In the genomic region with DNA sequence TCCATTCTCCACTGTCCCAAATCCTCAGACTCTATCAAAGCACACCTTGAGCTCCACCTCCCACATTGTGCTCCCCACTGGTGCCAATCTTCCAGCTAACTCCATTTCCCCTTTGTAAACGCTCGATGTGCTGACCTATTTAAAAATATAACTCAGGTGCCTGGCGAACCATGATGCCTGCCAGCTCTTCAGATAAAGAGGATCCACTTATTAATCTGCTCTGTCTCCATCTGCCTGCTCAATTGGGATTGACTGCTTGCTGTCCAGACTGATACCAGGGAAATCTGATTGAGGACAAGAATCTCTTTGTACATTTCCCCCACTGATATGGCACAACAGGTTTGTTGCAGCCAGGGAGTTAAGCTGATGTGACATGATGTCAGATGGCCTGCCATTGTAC, we compare ENCODE assay signal across 20 cellular contexts.
DNase-seq lines count a peak whose midpoint lies in the region; FAIRE-seq and TF ChIP-seq lines count a peak whose summit lies in the region.
"Had no signal": no experiment of that assay in that cellular context is flagged by ENCODE, and none has a peak within 500 bp of the region (broad histone marks: within the 10 kb centered on the region; RNA-seq: fewer than 3 reads in every experiment).

No MANE protein-coding gene starts in this region.

- H3K79me2 ChIP-seq in hepatocyte: no peaks in the 10 kb centered on the region

- TF ChIP-seq POLR2A in breast epithelium (IDR thresholded peaks at IDR 0.05): no peak

- no peaks in the 10 kb centered on the region for H3K9me2 ChIP-seq in hepatocyte (replicated peaks; ENCODE audit: insufficient read depth)

- no peak for DNase-seq in D721Med (ENCODE audit: insufficient read length, low spot score)
- peak; percentile 8 to 25 for DNase-seq in NCI-H446 (lab: John Stamatoyannopoulos, UW)
- peak; percentile 30 for DNase-seq in SK-N-DZ (ENCODE audit: low spot score)
- no peak for DNase-seq in nephron progenitor cell
- DNase-seq in hepatocyte (ENCODE audit: low spot score): no peak
- no peak for DNase-seq in breast epithelium (ENCODE audit: low spot score in 2 of 2)
- no peak for DNase-seq in amygdala (lab: John Stamatoyannopoulos, UW)
- DNase-seq: Calu3; CD8-positive, alpha-beta T cell; DMS79; NCI-H1092 treated with DMSO at 0.1 percent for 48 hours; NCI-H1694; NCI-H2081 treated with DMSO at 0.1 percent for 48 hours; NCI-H2227 treated with DMSO at 0.1 percent for 48 hours; PC-9; SIG-M5 had no signal

- no peak overlapping the region for H3K4me2 ChIP-seq in hepatocyte
- H3K4me2 ChIP-seq: BLaER1, PC-9 had no signal

- no peaks in the 10 kb centered on the region for H3K27me3 Mint-ChIP-seq in nephron progenitor cell (ENCODE audit: low read depth, poor library complexity)

- no peak overlapping the region for H3K4me3 Mint-ChIP-seq in nephron progenitor cell
- H3K4me3 Mint-ChIP-seq: CD8-positive, alpha-beta T cell; T-helper 1 cell treated with Interleukin-12 subunit alpha and Interleukin-12 subunit beta and Interleukin-4 antibody, amounts not matched to agents 30 μg/mL and 1 μg/mL, for 36 hours had no signal

- H3K4me1 ChIP-seq in hepatocyte (ENCODE audit: insufficient read depth): no peaks in the 10 kb centered on the region
- H3K4me1 ChIP-seq in breast epithelium: no peaks in the 10 kb centered on the region
- H3K4me1 ChIP-seq: BLaER1 had no signal

- peak; percentile 98 for FAIRE-seq in D721Med (lab: Jason Lieb, UNC)

- H4K20me1 ChIP-seq in hepatocyte (ENCODE audit: insufficient read depth, poor library complexity, severe bottlenecking): no peaks in the 10 kb centered on the region
- H4K20me1 ChIP-seq: BLaER1 had no signal

- 89% methylated on average over 3 of the region's 3 CpGs for WGBS in hepatocyte (ENCODE audit: low lambda C conversion rate, missing lambda C conversion rate)

- H3K4me3 ChIP-seq in hepatocyte (no peak overlapping the region), breast epithelium (no peak overlapping the region)
- H3K4me3 ChIP-seq: BLaER1, HAP-1, PC-9 had no signal

- no peaks in the 10 kb centered on the region for H3K9me3 Mint-ChIP-seq in nephron progenitor cell

- H3K4me1 Mint-ChIP-seq in nephron progenitor cell: peaks cover 40% of the 10 kb centered on the region

- H3K27ac Mint-ChIP-seq in nephron progenitor cell: peak overlapping the region; percentile 22
- H3K27ac Mint-ChIP-seq: CD8-positive, alpha-beta T cell; T-helper 1 cell treated with Interleukin-12 subunit alpha and Interleukin-12 subunit beta and Interleukin-4 antibody, amounts not matched to agents 30 μg/mL and 1 μg/mL, for 36 hours had no signal

- H3K36me3 ChIP-seq in hepatocyte (replicated peaks; ENCODE audit: insufficient read depth, low read depth) (no peaks in the 10 kb centered on the region), breast epithelium (no peaks in the 10 kb centered on the region)
- H3K36me3 ChIP-seq: BLaER1, HAP-1 had no signal

- H3K27ac ChIP-seq in hepatocyte (no peak overlapping the region), breast epithelium (no peak overlapping the region)
- H3K27ac ChIP-seq: BLaER1, PC-9, RWPE1 had no signal

- intact Hi-C loops in breast epithelium (cut with DNase I; ENCODE audit: low total_unique reads): no loop called here

- peaks cover 8% of the 10 kb centered on the region for H3K36me3 Mint-ChIP-seq in nephron progenitor cell (ENCODE audit: low read depth)
- H3K36me3 Mint-ChIP-seq: CD8-positive, alpha-beta T cell had no signal

- H3K27me3 ChIP-seq in hepatocyte (no peaks in the 10 kb centered on the region), breast epithelium (no peaks in the 10 kb centered on the region)
- H3K27me3 ChIP-seq: BLaER1 had no signal

- TF ChIP-seq CTCF in D721Med (IDR thresholded peaks at IDR 0.05; ENCODE audit: insufficient read depth, missing control alignments) (no peak), nephron progenitor cell (IDR thresholded peaks at IDR 0.05) (no peak), hepatocyte (IDR thresholded peaks at IDR 0.05; ENCODE audit: poor library complexity) (no peak), breast epithelium (IDR thresholded peaks at IDR 0.05) (no peak)

- no peak overlapping the region for H2AFZ ChIP-seq in hepatocyte
- H2AFZ ChIP-seq: PC-9 had no signal

- no peaks in the 10 kb centered on the region for H3K9me3 ChIP-seq in hepatocyte (ENCODE audit: low read depth)
- H3K9me3 ChIP-seq in breast epithelium: no peaks in the 10 kb centered on the region
- H3K9me3 ChIP-seq: BLaER1, HAP-1 had no signal

Comparison
In these comparisons a context has a peak if more than half of its experiments do, and no peak if none do; other contexts are left out.
1. DNase-seq: peak in NCI-H446 (2 of 2) and SK-N-DZ (single experiment); none in D721Med (single experiment), nephron progenitor cell (single experiment), hepatocyte (single experiment), breast epithelium (0 of 2) and amygdala (0 of 56).